26 cellular contexts compared by ENCODE assay signal in the genomic region with DNA sequence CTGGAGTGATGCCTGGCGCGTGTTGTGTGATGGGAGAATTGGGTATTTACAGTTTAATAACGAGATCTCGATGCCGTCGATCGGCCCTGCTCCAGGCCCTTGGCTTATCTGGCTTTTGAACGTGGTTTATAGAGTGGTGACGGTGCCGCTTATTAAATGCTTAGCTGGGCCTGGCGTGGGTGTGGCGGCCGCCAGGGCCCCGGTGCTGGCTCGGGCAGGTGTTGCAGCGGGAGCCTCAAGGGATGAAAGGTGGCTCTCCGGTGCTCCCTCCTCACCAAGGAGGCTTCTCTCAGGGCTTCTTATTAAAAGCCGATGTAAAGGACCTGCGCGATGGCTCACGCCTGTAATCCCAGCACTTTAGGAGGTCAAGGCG.
DNase-seq lines count a peak whose midpoint lies in the region; ATAC-seq and TF ChIP-seq lines count a peak whose summit lies in the region.
"Had no signal": no experiment of that assay in that cellular context is flagged by ENCODE, and none has a peak within 500 bp of the region (broad histone marks: within the 10 kb centered on the region; RNA-seq: fewer than 3 reads in every experiment).

No MANE protein-coding gene starts in this region.

- no peak overlapping the region for H3K27ac ChIP-seq in lower lobe of right lung
- H3K27ac ChIP-seq: esophagus muscularis mucosa, left lung had no signal

- intact Hi-C loops in Right ventricle myocardium superior (cut with DNase I), result no loop called here
- intact Hi-C loops in cardiac septum (cut with DNase I), result loop anchor here (5.0 kb wide), 1 partner anchor 95 kb away; no protein-coding TSS in a partner anchor
- intact Hi-C loops in lower lobe of right lung (cut with DNase I), result no loop called here
- intact Hi-C loops in activated T-helper 2 cell treated with anti-CD3 and anti-CD28 coated beads, Interferon-gamma antibody, Interleukin-2, Interleukin-4, amounts not matched to agents 10 μg/mL and 5 μg/mL and 100 μg/mL, durations not matched to agents 14 hours and 24 hours and 36 hours (cut with micrococcal nuclease), result no loop called here

- no peak overlapping the region for H3K27ac Mint-ChIP-seq in activated T-helper 2 cell treated with anti-CD3 and anti-CD28 coated beads, Interferon-gamma antibody, Interleukin-2, Interleukin-4, amounts not matched to agents 10 μg/mL and 5 μg/mL and 100 μg/mL, durations not matched to agents 14 hours and 24 hours and 36 hours
- H3K27ac Mint-ChIP-seq: activated naive CD4-positive, alpha-beta T cell treated with anti-CD3 and anti-CD28 coated beads, Interleukin-2, amount 50 U/mL, for 24 hours; GM23338; mesothelial cell of epicardium; progenitor cell of endocrine pancreas had no signal

- TF ChIP-seq CTCF in lower lobe of right lung (IDR thresholded peaks at IDR 0.05), result no peak

- DNase-seq in Right ventricle myocardium superior (peak; percentile 17), cardiac septum (ENCODE audit: low spot score) (no peak), NCI-H1092 treated with DMSO at 0.1 percent for 48 hours (lab: John Stamatoyannopoulos, UW) (peak; percentile 44), lower lobe of right lung (peak; percentile 28), OCI-M1 (lab: John Stamatoyannopoulos, UW) (no peak)
- no peak for DNase-seq in activated T-helper 2 cell treated with anti-CD3 and anti-CD28 coated beads, Interferon-gamma antibody, Interleukin-2, Interleukin-4, amounts not matched to agents 10 μg/mL and 5 μg/mL and 100 μg/mL, durations not matched to agents 14 hours and 24 hours and 36 hours (ENCODE audit: low spot score)
- no peak for DNase-seq in activated CD4-positive, alpha-beta T cell treated with anti-CD3 and anti-CD28 coated beads for 4 hours
- DNase-seq: activated CD4-positive, alpha-beta T cell treated with anti-CD3 and anti-CD28 coated beads, Interleukin-2, amount 50 U/mL, for 1 hour; amniotic stem cell; C1 segment of cervical spinal cord; foreskin fibroblast; GF-D8; NCI-H1930; NCI-H2227 treated with DMSO at 0.1 percent for 48 hours; stimulated activated CD4-positive, alpha-beta T cell treated with anti-CD3 and anti-CD28 coated beads, Interleukin-12 subunit alpha, Interleukin-12 subunit beta, amount 100 ng/mL, for 4 hours; stimulated activated CD4-positive, alpha-beta T cell treated with anti-CD3 and anti-CD28 coated beads, Interleukin-2, amount 100 ng/mL, for 48 hours; trophoblast cell had no signal

- H3K27me3 ChIP-seq in lower lobe of right lung (ENCODE audit: low read depth), result no peaks in the 10 kb centered on the region
- H3K27me3 ChIP-seq: esophagus muscularis mucosa, left lung had no signal

- H3K9me3 Mint-ChIP-seq in activated T-helper 2 cell treated with anti-CD3 and anti-CD28 coated beads, Interferon-gamma antibody, Interleukin-2, Interleukin-4, amounts not matched to agents 10 μg/mL and 5 μg/mL and 100 μg/mL, durations not matched to agents 14 hours and 24 hours and 36 hours, result no peaks in the 10 kb centered on the region
- H3K9me3 Mint-ChIP-seq: activated naive CD4-positive, alpha-beta T cell treated with anti-CD3 and anti-CD28 coated beads, Interleukin-2, amount 50 U/mL, for 24 hours; brain; GM23338; mesothelial cell of epicardium had no signal

- H3K27me3 Mint-ChIP-seq in activated T-helper 2 cell treated with anti-CD3 and anti-CD28 coated beads, Interferon-gamma antibody, Interleukin-2, Interleukin-4, amounts not matched to agents 10 μg/mL and 5 μg/mL and 100 μg/mL, durations not matched to agents 14 hours and 24 hours and 36 hours (ENCODE audit: low read depth), result no peaks in the 10 kb centered on the region
- H3K27me3 Mint-ChIP-seq: activated naive CD4-positive, alpha-beta T cell treated with anti-CD3 and anti-CD28 coated beads, Interleukin-2, amount 50 U/mL, for 24 hours; brain; progenitor cell of endocrine pancreas had no signal

- H3K36me3 Mint-ChIP-seq in activated T-helper 2 cell treated with anti-CD3 and anti-CD28 coated beads, Interferon-gamma antibody, Interleukin-2, Interleukin-4, amounts not matched to agents 10 μg/mL and 5 μg/mL and 100 μg/mL, durations not matched to agents 14 hours and 24 hours and 36 hours (ENCODE audit: low read depth), result peaks cover 42% of the 10 kb centered on the region

- no peaks in the 10 kb centered on the region for H3K4me1 ChIP-seq in lower lobe of right lung

- ATAC-seq in Right ventricle myocardium superior (ENCODE audit: poor library complexity), result no peak
- ATAC-seq in lower lobe of right lung, result no peak
- ATAC-seq in GM21447 (IDR thresholded peaks at IDR 0.05; ENCODE audit: unreplicated experiment), result no peak
- ATAC-seq: GM23338, left lung, sciatic nerve had no signal

- no peak overlapping the region for H3K4me3 ChIP-seq in lower lobe of right lung
- H3K4me3 ChIP-seq: esophagus muscularis mucosa, GM23338, left lung had no signal

- no peaks in the 10 kb centered on the region for H3K9me3 ChIP-seq in lower lobe of right lung
- H3K9me3 ChIP-seq: esophagus muscularis mucosa, left lung had no signal

- peaks cover 20% of the 10 kb centered on the region for H3K4me1 Mint-ChIP-seq in activated T-helper 2 cell treated with anti-CD3 and anti-CD28 coated beads, Interferon-gamma antibody, Interleukin-2, Interleukin-4, amounts not matched to agents 10 μg/mL and 5 μg/mL and 100 μg/mL, durations not matched to agents 14 hours and 24 hours and 36 hours (ENCODE audit: low read depth)
- H3K4me1 Mint-ChIP-seq: brain, GM23338 had no signal

- no peak overlapping the region for H3K4me3 Mint-ChIP-seq in activated T-helper 2 cell treated with anti-CD3 and anti-CD28 coated beads, Interferon-gamma antibody, Interleukin-2, Interleukin-4, amounts not matched to agents 10 μg/mL and 5 μg/mL and 100 μg/mL, durations not matched to agents 14 hours and 24 hours and 36 hours (ENCODE audit: low read depth)
- H3K4me3 Mint-ChIP-seq: activated naive CD4-positive, alpha-beta T cell treated with anti-CD3 and anti-CD28 coated beads, Interleukin-2, amount 50 U/mL, for 24 hours; brain; GM23338; mesothelial cell of epicardium had no signal

- peaks cover 94% of the 10 kb centered on the region for H3K36me3 ChIP-seq in lower lobe of right lung

Comparison
In these comparisons a context has a peak if more than half of its experiments do, and no peak if none do; other contexts are left out.
1. DNase-seq: peak in Right ventricle myocardium superior (single experiment), NCI-H1092 treated with DMSO at 0.1 percent for 48 hours (single experiment) and lower lobe of right lung (single experiment); none in cardiac septum (single experiment), OCI-M1 (single experiment), activated T-helper 2 cell treated with anti-CD3 and anti-CD28 coated beads, Interferon-gamma antibody, Interleukin-2, Interleukin-4, amounts not matched to agents 10 μg/mL and 5 μg/mL and 100 μg/mL, durations not matched to agents 14 hours and 24 hours and 36 hours (single experiment) and activated CD4-positive, alpha-beta T cell treated with anti-CD3 and anti-CD28 coated beads for 4 hours (0 of 2).